1 cellular context compared by ENCODE assay signal in genomic region chr15:85555875-85556617, GRCh38.
TF ChIP-seq lines count a peak whose summit lies in the region.

No MANE protein-coding gene starts in this region.

TF ChIP-seq in GM23338, 12 proteins besides CTCF, POLR2A, EP300 and RAD21 (continued from another document):
- TF ChIP-seq, protein P1, sequence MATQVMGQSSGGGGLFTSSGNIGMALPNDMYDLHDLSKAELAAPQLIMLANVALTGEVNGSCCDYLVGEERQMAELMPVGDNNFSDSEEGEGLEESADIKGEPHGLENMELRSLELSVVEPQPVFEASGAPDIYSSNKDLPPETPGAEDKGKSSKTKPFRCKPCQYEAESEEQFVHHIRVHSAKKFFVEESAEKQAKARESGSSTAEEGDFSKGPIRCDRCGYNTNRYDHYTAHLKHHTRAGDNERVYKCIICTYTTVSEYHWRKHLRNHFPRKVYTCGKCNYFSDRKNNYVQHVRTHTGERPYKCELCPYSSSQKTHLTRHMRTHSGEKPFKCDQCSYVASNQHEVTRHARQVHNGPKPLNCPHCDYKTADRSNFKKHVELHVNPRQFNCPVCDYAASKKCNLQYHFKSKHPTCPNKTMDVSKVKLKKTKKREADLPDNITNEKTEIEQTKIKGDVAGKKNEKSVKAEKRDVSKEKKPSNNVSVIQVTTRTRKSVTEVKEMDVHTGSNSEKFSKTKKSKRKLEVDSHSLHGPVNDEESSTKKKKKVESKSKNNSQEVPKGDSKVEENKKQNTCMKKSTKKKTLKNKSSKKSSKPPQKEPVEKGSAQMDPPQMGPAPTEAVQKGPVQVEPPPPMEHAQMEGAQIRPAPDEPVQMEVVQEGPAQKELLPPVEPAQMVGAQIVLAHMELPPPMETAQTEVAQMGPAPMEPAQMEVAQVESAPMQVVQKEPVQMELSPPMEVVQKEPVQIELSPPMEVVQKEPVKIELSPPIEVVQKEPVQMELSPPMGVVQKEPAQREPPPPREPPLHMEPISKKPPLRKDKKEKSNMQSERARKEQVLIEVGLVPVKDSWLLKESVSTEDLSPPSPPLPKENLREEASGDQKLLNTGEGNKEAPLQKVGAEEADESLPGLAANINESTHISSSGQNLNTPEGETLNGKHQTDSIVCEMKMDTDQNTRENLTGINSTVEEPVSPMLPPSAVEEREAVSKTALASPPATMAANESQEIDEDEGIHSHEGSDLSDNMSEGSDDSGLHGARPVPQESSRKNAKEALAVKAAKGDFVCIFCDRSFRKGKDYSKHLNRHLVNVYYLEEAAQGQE (IDR thresholded peaks at IDR 0.05; ENCODE audit: unreplicated experiment), result no peak
- TF ChIP-seq EZH2 (IDR thresholded peaks at IDR 0.05; ENCODE audit: low read depth, unreplicated experiment), result no peak
- no peak for TF ChIP-seq ZNF114 (CRISPR knock-in tag; IDR thresholded peaks at IDR 0.05)
- TF ChIP-seq STAT1 (IDR thresholded peaks at IDR 0.05; ENCODE audit: unreplicated experiment), result no peak
- TF ChIP-seq JUNB (IDR thresholded peaks at IDR 0.05; ENCODE audit: unreplicated experiment), result no peak
- TF ChIP-seq EZH2phosphoT487 (IDR thresholded peaks at IDR 0.05; ENCODE audit: unreplicated experiment), result no peak
- TF ChIP-seq NANOG (IDR thresholded peaks at IDR 0.05; ENCODE audit: borderline replicate concordance), result no peak
